Comparison of ENCODE assay signal across 8 cellular contexts in genomic region chr3:10248184-10248983, GRCh38. TPM values are rescaled to one million over a fixed set of nuclear protein-coding genes. Genes with fewer than 3 reads are reported as not detected.
DNase-seq lines count a peak whose midpoint lies in the region; ATAC-seq and TF ChIP-seq lines count a peak whose summit lies in the region.

Gene TATDN2 (plus strand): TSS chr3:10248459. CDS start chr3:10249201, 742 bp downstream.

- H3K27me3 ChIP-seq in fibroblast of lung (ENCODE audit: control insufficient read depth, insufficient read depth, low read length), result no peaks in the 10 kb centered on the region
- no peaks in the 10 kb centered on the region for H3K27me3 ChIP-seq in naive thymus-derived CD4-positive, alpha-beta T cell (ENCODE audit: control insufficient read depth in 2 of 2, insufficient read depth in 2 of 2, low read length in 2 of 2)

- CTCF ChIA-PET in naive thymus-derived CD4-positive, alpha-beta T cell (lab: Charles Lee), result interaction anchor here (0.7 to 1.1 kb wide), 4 partner anchors 15 to 433 kb away, joined by 3 to 4 read pairs (median 3); no protein-coding TSS in a partner anchor

- peak; percentile 98 for ATAC-seq in naive thymus-derived CD4-positive, alpha-beta T cell
- peak; percentile 99 for ATAC-seq in stimulated activated memory B cell treated with anti-CD40 and anti-IgM and Interleukin-4, amounts not matched to agents 10 μg/mL and 1 μg/mL and 100 μg/mL, for 72 hours

- TF ChIP-seq CTCF in LNCaP clone FGC (IDR thresholded peaks at IDR 0.05; ENCODE audit: control insufficient read depth, extremely low read depth, insufficient read depth) (no peak), fibroblast of lung (conservative IDR thresholded peaks at IDR 0.05 in 1 of 2, IDR thresholded peaks at IDR 0.05 in 1 of 2; ENCODE audit: low read depth in 1 of 2, low read length in 2 of 2) (no peak)

- peaks cover 31% of the 10 kb centered on the region for H3K79me2 ChIP-seq in fibroblast of lung (ENCODE audit: control insufficient read depth, insufficient read depth, low read length)

- H3K4me1 Mint-ChIP-seq in activated T-helper 1 cell treated with anti-CD3 and anti-CD28 coated beads, Interleukin-12 subunit alpha, Interleukin-12 subunit beta, Interleukin-2, Interleukin-4 antibody, amounts not matched to agents 30 ng/mL and 10 ng/mL and 1 ng/mL, durations not matched to agents 14 hours and 24 hours and 36 hours (ENCODE audit: low read depth), result peaks cover 62% of the 10 kb centered on the region
- peaks cover 44 to 63% (median 52%) of the 10 kb centered on the region in 7 donors for H3K4me1 Mint-ChIP-seq in naive thymus-derived CD4-positive, alpha-beta T cell
- peaks cover 49% of the 10 kb centered on the region for H3K4me1 Mint-ChIP-seq in stimulated activated memory B cell treated with anti-CD40 and anti-IgM and Interleukin-4, amounts not matched to agents 10 μg/mL and 1 μg/mL and 100 μg/mL, for 72 hours

- peaks cover 5% of the 10 kb centered on the region for H3K4me1 ChIP-seq in fibroblast of lung (ENCODE audit: control insufficient read depth, extremely low read depth, insufficient read depth, low read length)
- peaks cover 28 to 30% of the 10 kb centered on the region in 2 donors for H3K4me1 ChIP-seq in naive thymus-derived CD4-positive, alpha-beta T cell (ENCODE audit: control insufficient read depth in 2 of 2, insufficient read depth in 2 of 2, low read length in 2 of 2)

- H3K4me3 ChIP-seq in LNCaP clone FGC (ENCODE audit: low read depth, low read length) (peak within 1 kb of the TSS; percentile 97), fibroblast of lung (replicated peaks in 1 of 4; ENCODE audit: control extremely low read depth in 1 of 4, insufficient read depth in 1 of 4, low read depth in 3 of 4, low read length in 4 of 4) (peak within 1 kb of the TSS; percentile 66 to 91 (median 80))
- peak within 1 kb of the TSS; percentile 99 for H3K4me3 ChIP-seq in naive thymus-derived CD4-positive, alpha-beta T cell (ENCODE audit: low read length)

- H3K4me2 ChIP-seq in fibroblast of lung (ENCODE audit: extremely low read depth, insufficient read depth, low read length), result peak within 1 kb of the TSS; percentile 100

- H3K9me3 ChIP-seq in fibroblast of lung (ENCODE audit: control insufficient read depth, insufficient read depth, low read depth, low read length), result no peaks in the 10 kb centered on the region
- peaks cover 0 to 9% (median 7%) of the 10 kb centered on the region in 3 experiments for H3K9me3 ChIP-seq in naive thymus-derived CD4-positive, alpha-beta T cell (ENCODE audit: control insufficient read depth in 2 of 3, low read length in 3 of 3)

- H3K4me3 Mint-ChIP-seq in activated T-helper 1 cell treated with anti-CD3 and anti-CD28 coated beads, Interleukin-12 subunit alpha, Interleukin-12 subunit beta, Interleukin-2, Interleukin-4 antibody, amounts not matched to agents 30 ng/mL and 10 ng/mL and 1 ng/mL, durations not matched to agents 14 hours and 24 hours and 36 hours, result peak within 1 kb of the TSS; percentile 97
- peak within 1 kb of the TSS; percentile 96 to 100 (median 99) for H3K4me3 Mint-ChIP-seq in naive thymus-derived CD4-positive, alpha-beta T cell
- H3K4me3 Mint-ChIP-seq in stimulated activated memory B cell treated with anti-CD40 and anti-IgM and Interleukin-4, amounts not matched to agents 10 μg/mL and 1 μg/mL and 100 μg/mL, for 72 hours, result peak within 1 kb of the TSS; percentile 97

- intact Hi-C loops in activated T-helper 1 cell treated with anti-CD3 and anti-CD28 coated beads, Interleukin-12 subunit alpha, Interleukin-12 subunit beta, Interleukin-2, Interleukin-4 antibody, amounts not matched to agents 30 ng/mL and 10 ng/mL and 1 ng/mL, durations not matched to agents 14 hours and 24 hours and 36 hours (cut with micrococcal nuclease), result loop anchor here (1.0 to 2.0 kb wide), 4 partner anchors 133 to 852 kb away; partner anchors contain the start of genes ARPC4, BRK1, JAGN1 and TADA3
- intact Hi-C loops in naive thymus-derived CD4-positive, alpha-beta T cell (cut with micrococcal nuclease), result loop anchor here (1.0 to 2.0 kb wide), 19 partner anchors 15 to 852 kb away; partner anchors contain the start of genes BRK1 (in 2 of the 2), SEC13 (in 2 of the 2), SETD5 (in 2 of the 2) and TADA3 (in 2 of the 2)

- H3K27ac Mint-ChIP-seq in activated T-helper 1 cell treated with anti-CD3 and anti-CD28 coated beads, Interleukin-12 subunit alpha, Interleukin-12 subunit beta, Interleukin-2, Interleukin-4 antibody, amounts not matched to agents 30 ng/mL and 10 ng/mL and 1 ng/mL, durations not matched to agents 14 hours and 24 hours and 36 hours, result peak within 1 kb of the TSS; percentile 97
- H3K27ac Mint-ChIP-seq in naive thymus-derived CD4-positive, alpha-beta T cell, result peak within 1 kb of the TSS; percentile 91 to 97 (median 95)
- peak within 1 kb of the TSS; percentile 82 for H3K27ac Mint-ChIP-seq in stimulated activated memory B cell treated with anti-CD40 and anti-IgM and Interleukin-4, amounts not matched to agents 10 μg/mL and 1 μg/mL and 100 μg/mL, for 72 hours

- peaks cover 63% of the 10 kb centered on the region for H3K36me3 Mint-ChIP-seq in activated T-helper 1 cell treated with anti-CD3 and anti-CD28 coated beads, Interleukin-12 subunit alpha, Interleukin-12 subunit beta, Interleukin-2, Interleukin-4 antibody, amounts not matched to agents 30 ng/mL and 10 ng/mL and 1 ng/mL, durations not matched to agents 14 hours and 24 hours and 36 hours (ENCODE audit: low read depth)
- peaks cover 8 to 72% (median 16%) of the 10 kb centered on the region in 5 donors for H3K36me3 Mint-ChIP-seq in naive thymus-derived CD4-positive, alpha-beta T cell
- H3K36me3 Mint-ChIP-seq in stimulated activated memory B cell treated with anti-CD40 and anti-IgM and Interleukin-4, amounts not matched to agents 10 μg/mL and 1 μg/mL and 100 μg/mL, for 72 hours, result peaks cover 64% of the 10 kb centered on the region

- H3K9ac ChIP-seq in fibroblast of lung (ENCODE audit: insufficient read depth, low read length), result peak within 1 kb of the TSS; percentile 78

- DNase-seq in EL (peak; percentile 96), H4 (ENCODE audit: low spot score) (peak; percentile 92), LNCaP clone FGC (ENCODE audit: low read depth) (peak; percentile 94), RPMI8226 (peak; percentile 100), fibroblast of lung (ENCODE audit: low read depth in 2 of 2) (peak; percentile 95 to 96)
- peak; percentile 93 for DNase-seq in activated T-helper 1 cell treated with anti-CD3 and anti-CD28 coated beads, Interleukin-12 subunit alpha, Interleukin-12 subunit beta, Interleukin-2, Interleukin-4 antibody, amounts not matched to agents 30 ng/mL and 10 ng/mL and 1 ng/mL, durations not matched to agents 14 hours and 24 hours and 36 hours (ENCODE audit: low spot score)
- DNase-seq in naive thymus-derived CD4-positive, alpha-beta T cell, result peak; percentile 80 to 91 (median 88)

- H4K20me1 ChIP-seq in fibroblast of lung (ENCODE audit: control insufficient read depth, extremely low read depth, insufficient read depth, low read length), result no peaks in the 10 kb centered on the region

- POLR2A ChIA-PET in naive thymus-derived CD4-positive, alpha-beta T cell (lab: Charles Lee), result interaction anchor here (0.5 to 6.0 kb wide), 21 partner anchors 10 to 499 kb away, joined by 3 to 71 read pairs (median 4); partner anchors contain the start of genes ARPC4, BRK1, CRELD1 and EMC3

- no peaks in the 10 kb centered on the region for H3K36me3 ChIP-seq in fibroblast of lung (ENCODE audit: control insufficient read depth, insufficient read depth, low read length)
- H3K36me3 ChIP-seq in naive thymus-derived CD4-positive, alpha-beta T cell (ENCODE audit: control insufficient read depth in 2 of 3, insufficient read depth in 3 of 3, low read length in 3 of 3), result peaks cover 0 to 22% (median 0%) of the 10 kb centered on the region in 3 experiments

- H3K9me3 Mint-ChIP-seq in activated T-helper 1 cell treated with anti-CD3 and anti-CD28 coated beads, Interleukin-12 subunit alpha, Interleukin-12 subunit beta, Interleukin-2, Interleukin-4 antibody, amounts not matched to agents 30 ng/mL and 10 ng/mL and 1 ng/mL, durations not matched to agents 14 hours and 24 hours and 36 hours, result peaks cover 24% of the 10 kb centered on the region
- peaks cover 0 to 19% (median 12%) of the 10 kb centered on the region in 11 donors for H3K9me3 Mint-ChIP-seq in naive thymus-derived CD4-positive, alpha-beta T cell
- H3K9me3 Mint-ChIP-seq in stimulated activated memory B cell treated with anti-CD40 and anti-IgM and Interleukin-4, amounts not matched to agents 10 μg/mL and 1 μg/mL and 100 μg/mL, for 72 hours, result peaks cover 13% of the 10 kb centered on the region

- H3K27me3 Mint-ChIP-seq in activated T-helper 1 cell treated with anti-CD3 and anti-CD28 coated beads, Interleukin-12 subunit alpha, Interleukin-12 subunit beta, Interleukin-2, Interleukin-4 antibody, amounts not matched to agents 30 ng/mL and 10 ng/mL and 1 ng/mL, durations not matched to agents 14 hours and 24 hours and 36 hours (ENCODE audit: insufficient read depth), result no peaks in the 10 kb centered on the region
- H3K27me3 Mint-ChIP-seq in naive thymus-derived CD4-positive, alpha-beta T cell, result no peaks in the 10 kb centered on the region
- H3K27me3 Mint-ChIP-seq in stimulated activated memory B cell treated with anti-CD40 and anti-IgM and Interleukin-4, amounts not matched to agents 10 μg/mL and 1 μg/mL and 100 μg/mL, for 72 hours, result no peaks in the 10 kb centered on the region

- peak within 1 kb of the TSS; percentile 84 for H2AFZ ChIP-seq in fibroblast of lung (ENCODE audit: low read length)

- H3K27ac ChIP-seq in fibroblast of lung (ENCODE audit: insufficient read depth, low read length), result peak within 1 kb of the TSS; percentile 77
- H3K27ac ChIP-seq in naive thymus-derived CD4-positive, alpha-beta T cell (ENCODE audit: low read depth, low read length), result peak within 1 kb of the TSS; percentile 80

RNA-seq across cellular contexts. Expression of gene TATDN2, which starts in this region (rescaled TPM):
- 6.4 and 9.7 TPM in 2 replicates for total RNA-seq in H4 (2014; rRNA removed; shearing (Covaris generic))
- 80.4 and 81.5 TPM in 2 replicates for total RNA-seq in activated T-helper 1 cell treated with anti-CD3 and anti-CD28 coated beads, Interleukin-12 subunit alpha, Interleukin-12 subunit beta, Interleukin-2, Interleukin-4 antibody, amounts not matched to agents 30 ng/mL and 10 ng/mL and 1 ng/mL, durations not matched to agents 14 hours and 24 hours and 36 hours
- 9.0 and 12.4 TPM in 2 replicates for total RNA-seq in fibroblast of lung
- polyA plus RNA-seq in fibroblast of lung, result 16.5 and 20.9 TPM in 2 replicates
- polyA plus RNA-seq in fibroblast of lung (2012), result 17.8 and 25.1 TPM in 2 replicates
- polyA minus RNA-seq in fibroblast of lung (ENCODE audit: low replicate concordance), result 21.0 and 33.0 TPM in 2 replicates
- total RNA-seq in naive thymus-derived CD4-positive, alpha-beta T cell, result 10 to 100 TPM; 52.9 to 88.8 (median 71.6) TPM
- 10 to 100 TPM; 12.9 to 26.8 TPM for polyA plus RNA-seq in naive thymus-derived CD4-positive, alpha-beta T cell

Comparison
In these comparisons a context has a peak if more than half of its experiments do, and no peak if none do; other contexts are left out.
1. Peak in every context shown above with its lines: DNase-seq, ATAC-seq, H3K4me3 ChIP-seq and H3K27ac ChIP-seq.